Comparison of ENCODE assay signal across 9 cellular contexts in the genomic region with DNA sequence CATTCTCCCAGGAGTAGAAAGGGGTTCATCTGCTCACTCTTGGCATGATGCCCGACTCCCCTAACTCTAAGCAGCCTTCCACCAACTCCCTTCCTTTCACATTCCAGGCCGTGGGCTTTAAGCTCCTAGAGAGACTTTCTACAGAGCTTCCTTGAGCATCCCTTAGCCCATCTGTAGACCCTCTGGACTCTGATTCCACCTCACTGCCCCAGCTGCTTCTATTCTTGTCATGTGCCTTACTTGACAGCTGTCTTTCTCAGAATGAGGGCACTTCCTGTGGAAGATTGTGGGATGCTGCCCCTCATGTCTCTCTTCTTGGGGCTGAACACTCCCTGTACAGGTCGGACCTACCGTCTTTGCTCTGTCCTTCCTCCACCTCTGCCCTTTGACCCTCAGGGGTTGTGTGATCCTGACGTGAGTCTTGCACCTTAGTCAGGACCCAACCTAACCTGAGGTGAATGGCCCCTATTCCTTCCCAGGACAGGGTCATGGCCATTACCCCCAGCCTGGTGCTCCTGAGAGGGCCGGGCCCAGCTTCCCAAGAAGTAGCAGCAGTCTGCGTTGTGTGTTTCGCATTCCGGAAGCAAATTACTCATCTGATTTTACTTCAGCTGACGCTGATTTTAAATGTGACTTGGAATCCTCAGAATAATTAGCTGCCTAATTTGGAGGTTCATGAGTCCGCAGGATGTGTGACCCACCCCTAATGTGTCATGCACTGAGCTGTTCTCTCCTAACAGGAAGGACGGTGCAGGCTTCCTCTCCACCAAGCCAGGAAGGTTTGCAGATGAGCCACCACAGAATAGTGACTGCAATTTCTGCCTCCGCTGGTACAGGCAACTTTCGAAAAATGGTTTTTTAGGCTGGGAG. TPM values are rescaled to one million over a fixed set of nuclear protein-coding genes. Genes with fewer than 3 reads are reported as not detected.
DNase-seq lines count a peak whose midpoint lies in the region; ATAC-seq and TF ChIP-seq lines count a peak whose summit lies in the region.
"Had no signal": no experiment of that assay in that cellular context is flagged by ENCODE, and none has a peak within 500 bp of the region (broad histone marks: within the 10 kb centered on the region; RNA-seq: fewer than 3 reads in every experiment).

No MANE protein-coding gene starts in this region.

- ATAC-seq in heart left ventricle (peak; percentile 66 to 88 (median 70)), Right ventricle myocardium inferior (no peak), HG02588 (IDR thresholded peaks at IDR 0.05; ENCODE audit: unreplicated experiment) (no peak), GM19452 (IDR thresholded peaks at IDR 0.05; ENCODE audit: unreplicated experiment) (no peak), GM21619 (IDR thresholded peaks at IDR 0.05; ENCODE audit: unreplicated experiment) (no peak)

- 71 to 80% (median 73%) methylated on average over 14 of the region's 14 CpGs for whole genome bisulfite sequencing in heart left ventricle, 4 donors

- H3K9me3 ChIP-seq in heart left ventricle = no peaks in the 10 kb centered on the region

- no peak for TF ChIP-seq POLR2A in heart left ventricle (IDR thresholded peaks at IDR 0.05)

- TF ChIP-seq CTCF in heart left ventricle (IDR thresholded peaks at IDR 0.05) (no peak), foreskin fibroblast (IDR thresholded peaks at IDR 0.05; ENCODE audit: low read depth, low read length) (no peak)

- H3K4me1 ChIP-seq in heart left ventricle = peaks cover 0 to 68% (median 7%) of the 10 kb centered on the region in 12 donors

- H3K4me3 ChIP-seq in heart left ventricle (peak overlapping the region in 1 of 12 donors; percentile 23), foreskin fibroblast (ENCODE audit: low read depth in 1 of 2, low read length in 2 of 2) (no peak overlapping the region)

- intact Hi-C loops in heart left ventricle (cut with DNase I) (loop anchor here in 1 of 10 donors (2.0 kb wide), 1 partner anchor 37 kb away; no protein-coding TSS in a partner anchor), Right ventricle myocardium inferior (cut with DNase I) (no loop called here)

- DNase-seq in heart left ventricle = peak in 3 of 5 donors; percentile 24 to 49 (median 35)
- no peak for DNase-seq in Right ventricle myocardium inferior (ENCODE audit: missing footprints)
- peak; percentile 42 for DNase-seq in activated T-cell treated with anti-CD3 and anti-CD28 coated beads for 1 hour (ENCODE audit: low read depth)
- DNase-seq in foreskin fibroblast = peak; percentile 92 to 93
- peak; percentile 26 for DNase-seq in stimulated activated CD8-positive, alpha-beta memory T cell treated with anti-CD3 and anti-CD28 coated beads, Interleukin-7, amount 100 ng/mL, for 24 hours (ENCODE audit: low read depth)

- peak overlapping the region in 6 of 12 donors; percentile 29 to 90 (median 68) for H3K27ac ChIP-seq in heart left ventricle
- H3K27ac ChIP-seq: C4-2B had no signal

- H3K36me3 ChIP-seq in heart left ventricle = no peaks in the 10 kb centered on the region

- H3K27me3 ChIP-seq in heart left ventricle = peaks cover 0 to 39% (median 14%) of the 10 kb centered on the region in 9 donors

RNA-seq across cellular contexts. Expression of gene GALNT6, which starts 2.7 kb away (rescaled TPM):
- total RNA-seq in heart left ventricle (1 to 10 TPM in 5 of 9 donors, under 1 TPM in 4; 0.62 to 8.0 (median 1.1) TPM), Right ventricle myocardium inferior (1.7 TPM)
- under 1 TPM; 0.08 to 0.71 TPM for polyA plus RNA-seq in heart left ventricle

RNA-seq across cellular contexts. Expression of gene SLC4A8, which starts 30.7 kb away (rescaled TPM):
- 1 to 10 TPM in 2 of 9 donors, under 1 TPM in 7; 0.13 to 3.6 (median 0.56) TPM for total RNA-seq in heart left ventricle
- polyA plus RNA-seq in heart left ventricle = under 1 TPM; 0.07 to 0.23 TPM
- total RNA-seq in Right ventricle myocardium inferior = 0.08 TPM

RNA-seq across cellular contexts. Expression of gene CELA1, which starts 47.4 kb away (rescaled TPM):
- total RNA-seq in heart left ventricle (not detected), Right ventricle myocardium inferior (not detected)
- not detected for polyA plus RNA-seq in heart left ventricle

Comparison
In these comparisons a context has a peak if more than half of its experiments do, and no peak if none do; other contexts are left out.
1. ATAC-seq: peak in heart left ventricle (4 of 4); none in Right ventricle myocardium inferior (single experiment), HG02588 (single experiment), GM19452 (single experiment) and GM21619 (single experiment).